35 cellular contexts compared by ENCODE assay signal in genomic region chr1:66085600-66085999, GRCh38.
"Had no signal": no experiment of that assay in that cellular context is flagged by ENCODE, and none has a peak within 500 bp of the region (broad histone marks: within the 10 kb centered on the region; RNA-seq: fewer than 3 reads in every experiment).

No MANE protein-coding gene starts in this region.

- DNase-seq: Karpas-422, Kasumi-1, KG1, MG63, MM.1S, MV-4-11, NCI-H1048, NCI-H1092, NCI-H1092 treated with DMSO at 0.1 percent for 48 hours, NCI-H1105, NCI-H1105 treated with DMSO at 0.1 percent for 48 hours, NCI-H1436, NCI-H1436 treated with DMSO at 0.1 percent for 48 hours, NCI-H146, NCI-H1694, NCI-H1694 treated with DMSO at 0.1 percent for 48 hours, NCI-H187, NCI-H187 treated with DMSO at 0.1 percent for 48 hours, NCI-H1930, NCI-H2029, NCI-H2029 treated with DMSO at 0.1 percent for 48 hours, NCI-H2081, NCI-H2081 treated with DMSO at 0.1 percent for 48 hours, NCI-H2107, NCI-H2171, NCI-H2171 treated with DMSO at 0.1 percent for 48 hours, NCI-H226, NCI-H345, NCI-H446, NCI-H446 treated with DMSO at 0.1 percent for 48 hours, NCI-H510A, NCI-H510A treated with DMSO at 0.1 percent for 48 hours, NCI-H524, NCI-H524 treated with DMSO at 0.1 percent for 48 hours had no signal

- H3K36me3 ChIP-seq: MG63 had no signal

- H3K9me3 ChIP-seq: MG63 had no signal

- H3K4me3 ChIP-seq: MG63 had no signal

- H3K4me2 ChIP-seq: KMS-11 had no signal

- H3K27me3 ChIP-seq: MG63 had no signal

- H3K27ac ChIP-seq: KMS-11 had no signal

- H3K9ac ChIP-seq: KMS-11 had no signal
